ENCODE assay signal across 8 cellular contexts in the genomic region with DNA sequence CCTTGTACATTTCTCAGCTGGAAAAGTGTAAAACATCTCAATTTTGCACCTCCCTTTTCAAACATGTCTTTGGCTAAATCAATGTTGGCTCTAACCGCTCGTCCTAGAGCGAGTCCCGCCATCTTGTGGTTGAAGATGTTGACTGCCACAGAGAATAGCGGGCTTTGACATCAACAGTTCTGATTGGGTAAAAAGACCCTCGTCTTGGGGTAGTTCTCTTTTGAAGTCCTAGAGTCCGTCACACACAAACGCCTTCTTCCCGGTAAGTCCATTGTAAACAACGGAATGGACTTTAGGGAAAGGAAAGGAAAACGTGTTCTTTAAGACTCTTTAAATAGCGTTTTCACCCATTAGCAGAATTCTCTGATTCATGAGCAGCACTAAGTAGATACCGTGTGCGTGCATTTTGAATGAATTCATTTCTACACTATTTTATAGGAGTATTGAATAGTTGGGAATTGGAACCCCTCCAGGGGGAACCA. TPM values are rescaled to one million over a fixed set of nuclear protein-coding genes. Genes with fewer than 3 reads are reported as not detected.
DNase-seq lines count a peak whose midpoint lies in the region; ATAC-seq, FAIRE-seq and TF ChIP-seq lines count a peak whose summit lies in the region.

No MANE protein-coding gene starts in this region.

- WGBS in A549 (ENCODE audit: missing lambda C conversion rate) = under 1% methylated on average over 14 of the region's 14 CpGs
- 0 to 4% methylated on average over 3 to 14 of the region's 14 CpGs for WGBS in endodermal cell (ENCODE audit: insufficient coverage in 1 of 2, insufficient read length in 1 of 2), 2 experiments

- DNase-seq in A549 (ENCODE audit: low read depth in 1 of 2, low spot score in 1 of 2) (peak; percentile 65 to 89), NCI-H2081 treated with DMSO at 0.1 percent for 48 hours (lab: John Stamatoyannopoulos, UW) (peak; percentile 12), endodermal cell (peak; percentile 89), memory B cell (ENCODE audit: low spot score in 2 of 2) (peak; percentile 19 to 29)
- DNase-seq in activated CD4-positive, alpha-beta T cell treated with anti-CD3 and anti-CD28 coated beads for 48 hours = peak; percentile 57
- peak; percentile 48 to 58 for DNase-seq in stimulated activated naive CD8-positive, alpha-beta T cell treated with anti-CD3 and anti-CD28 coated beads, Interleukin-15, amount 100 ng/mL, for 72 hours

- ATAC-seq in A549 (peak; percentile 90 to 92), GM18499 (IDR thresholded peaks at IDR 0.05; ENCODE audit: insufficient read depth, unreplicated experiment) (peak; percentile 34), HG02943 (IDR thresholded peaks at IDR 0.05; ENCODE audit: low read depth, unreplicated experiment) (peak; percentile 58), memory B cell (ENCODE audit: low read depth) (peak; percentile 64)
- ATAC-seq in stimulated activated naive CD8-positive, alpha-beta T cell treated with anti-CD3 and anti-CD28 coated beads, Interleukin-15, amount 100 ng/mL, for 72 hours = peak; percentile 70

- H3K4me1 Mint-ChIP-seq in endodermal cell = peaks cover 12% of the 10 kb centered on the region
- peaks cover 14% of the 10 kb centered on the region for H3K4me1 Mint-ChIP-seq in memory B cell
- peaks cover 23% of the 10 kb centered on the region for H3K4me1 Mint-ChIP-seq in stimulated activated naive CD8-positive, alpha-beta T cell treated with anti-CD3 and anti-CD28 coated beads, Interleukin-15, amount 100 ng/mL, for 72 hours

- H3K4me3 Mint-ChIP-seq in endodermal cell (peak overlapping the region; percentile 97), memory B cell (peak overlapping the region; percentile 96)
- peak overlapping the region; percentile 99 to 100 for H3K4me3 Mint-ChIP-seq in stimulated activated naive CD8-positive, alpha-beta T cell treated with anti-CD3 and anti-CD28 coated beads, Interleukin-15, amount 100 ng/mL, for 72 hours

- CTCF ChIA-PET in A549 (lab: Yijun Ruan, JAX) = interaction anchor here (0.7 to 3.1 kb wide), 11 partner anchors 9 to 1080 kb away, joined by 3 to 14 read pairs (median 5); partner anchors contain the start of gene HTR7

- H3K36me3 ChIP-seq in endodermal cell (ENCODE audit: control insufficient read depth, insufficient read depth, low read length) = peaks cover 11% of the 10 kb centered on the region

- TF ChIP-seq RAD21 in A549 (conservative IDR thresholded peaks at IDR 0.05 in 1 of 2, IDR thresholded peaks at IDR 0.05 in 1 of 2) = peak; percentile 40 to 47; a peak in 4 of 5 replicates

- POLR2A ChIA-PET in A549 (lab: Yijun Ruan, JAX) = interaction anchor here (0.6 kb wide), 1 partner anchor 874 kb away, joined by 3 read pairs; no protein-coding TSS in a partner anchor

- no peak for TF ChIP-seq POLR2A in A549 (IDR thresholded peaks at IDR 0.05; ENCODE audit: low read length)

- peak; percentile 56 for FAIRE-seq in A549 (lab: Jason Lieb, UNC)

- peak overlapping the region; percentile 75 to 90 for H3K27ac ChIP-seq in A549
- H3K27ac ChIP-seq in endodermal cell (ENCODE audit: low read depth, low read length) = no peak overlapping the region

- H3K27me3 Mint-ChIP-seq in endodermal cell (ENCODE audit: insufficient read depth) (peaks cover 45% of the 10 kb centered on the region), memory B cell (peaks cover 13% of the 10 kb centered on the region)
- peaks cover 33% of the 10 kb centered on the region for H3K27me3 Mint-ChIP-seq in stimulated activated naive CD8-positive, alpha-beta T cell treated with anti-CD3 and anti-CD28 coated beads, Interleukin-15, amount 100 ng/mL, for 72 hours

- peak overlapping the region; percentile 87 for H3K9ac ChIP-seq in endodermal cell (ENCODE audit: extremely low read depth, low read length, poor library complexity, severe bottlenecking)

- no peak for TF ChIP-seq EP300 in A549 (IDR thresholded peaks at IDR 0.05)

- H3K9me3 Mint-ChIP-seq in endodermal cell = peaks cover 11% of the 10 kb centered on the region
- H3K9me3 Mint-ChIP-seq in memory B cell = peaks cover 6% of the 10 kb centered on the region
- peaks cover 7 to 9% of the 10 kb centered on the region in 2 donors for H3K9me3 Mint-ChIP-seq in stimulated activated naive CD8-positive, alpha-beta T cell treated with anti-CD3 and anti-CD28 coated beads, Interleukin-15, amount 100 ng/mL, for 72 hours

- peaks cover 4% of the 10 kb centered on the region for H3K36me3 Mint-ChIP-seq in endodermal cell (ENCODE audit: low read depth)
- H3K36me3 Mint-ChIP-seq in memory B cell = peaks cover 9% of the 10 kb centered on the region

- TF ChIP-seq CTCF in A549 (IDR thresholded peaks at IDR 0.05) = peak; percentile 61
- TF ChIP-seq CTCF in endodermal cell (conservative IDR thresholded peaks at IDR 0.05) = peak; percentile 80

- H3K4me2 ChIP-seq in A549 = peak overlapping the region; percentile 82

- H3K4me3 ChIP-seq in A549 = peak overlapping the region; percentile 74
- peak overlapping the region; percentile 87 for H3K4me3 ChIP-seq in endodermal cell (ENCODE audit: low read length)

- H3K27me3 ChIP-seq in endodermal cell (ENCODE audit: control insufficient read depth, insufficient read depth, low read length, poor library complexity, severe bottlenecking) = peaks cover 16% of the 10 kb centered on the region

- peaks cover 7% of the 10 kb centered on the region; the same call in 2 of the 3 replicates for H3K4me1 ChIP-seq in A549
- no peaks in the 10 kb centered on the region for H3K4me1 ChIP-seq in endodermal cell (ENCODE audit: control insufficient read depth, insufficient read depth, low read length)

- H3K9me3 ChIP-seq in A549 (peaks cover 19% of the 10 kb centered on the region), endodermal cell (ENCODE audit: control insufficient read depth, low read length) (peaks cover 15% of the 10 kb centered on the region)

- H3K27ac Mint-ChIP-seq in endodermal cell (peak overlapping the region; percentile 97), memory B cell (peak overlapping the region; percentile 89)
- peak overlapping the region in 1 of 2 donors; percentile 97 for H3K27ac Mint-ChIP-seq in stimulated activated naive CD8-positive, alpha-beta T cell treated with anti-CD3 and anti-CD28 coated beads, Interleukin-15, amount 100 ng/mL, for 72 hours

TF ChIP-seq in A549, 52 proteins besides CTCF, POLR2A, EP300 and RAD21:
- TF ChIP-seq, protein P1, sequence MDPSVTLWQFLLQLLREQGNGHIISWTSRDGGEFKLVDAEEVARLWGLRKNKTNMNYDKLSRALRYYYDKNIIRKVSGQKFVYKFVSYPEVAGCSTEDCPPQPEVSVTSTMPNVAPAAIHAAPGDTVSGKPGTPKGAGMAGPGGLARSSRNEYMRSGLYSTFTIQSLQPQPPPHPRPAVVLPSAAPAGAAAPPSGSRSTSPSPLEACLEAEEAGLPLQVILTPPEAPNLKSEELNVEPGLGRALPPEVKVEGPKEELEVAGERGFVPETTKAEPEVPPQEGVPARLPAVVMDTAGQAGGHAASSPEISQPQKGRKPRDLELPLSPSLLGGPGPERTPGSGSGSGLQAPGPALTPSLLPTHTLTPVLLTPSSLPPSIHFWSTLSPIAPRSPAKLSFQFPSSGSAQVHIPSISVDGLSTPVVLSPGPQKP (IDR thresholded peaks at IDR 0.05; ENCODE audit: low read depth, low read length) = no peak
- TF ChIP-seq EHF (CRISPR knock-in tag; IDR thresholded peaks at IDR 0.05) (no peak), NFE2L2 (conservative IDR thresholded peaks at IDR 0.05; ENCODE audit: low read length) (no peak), SMC3 (IDR thresholded peaks at IDR 0.05) (peak; percentile 57; the same call in 2 of the 3 replicates), ZC3H11A (IDR thresholded peaks at IDR 0.05) (no peak; the same call in 1 of the 2 replicates), PHF8 (IDR thresholded peaks at IDR 0.05; ENCODE audit: borderline replicate concordance, low read depth) (peak; percentile 53; the same call in 1 of the 2 replicates), POLR2AphosphoS2 (conservative IDR thresholded peaks at IDR 0.05; ENCODE audit: low read length) (no peak)

RNA-seq across cellular contexts. Expression of gene RPP30, which starts 0.5 kb away (rescaled TPM):
- polyA plus RNA-seq in A549 (2011; rRNA removed) = 61.4 and 70.9 TPM in 2 replicates
- polyA plus RNA-seq in A549 (2012; cell fraction: cytosol; rRNA removed) = 26.7 and 29.4 TPM in 2 replicates
- polyA plus RNA-seq in A549 (2012; cell fraction: nucleus; rRNA removed) = 13.1 and 22.5 TPM in 2 replicates
- polyA plus RNA-seq in A549 (2017; fragmentation: RNase III; extraction: RNeasy Plus Mini Kit Qiagen cat#74134 plus additional on column Dnase treatment) = 51.0 to 58.3 TPM (median 54.3 TPM) in 3 replicates
- 16.9 and 24.3 TPM in 2 replicates for polyA minus RNA-seq in A549 (2011; rRNA and poly(A)+ RNA removed)
- total RNA-seq in endodermal cell = 10 to 100 TPM; 58.3 to 62.4 TPM
- polyA plus RNA-seq in endodermal cell (2013, experiment 1 of 2) = 91.0 TPM
- polyA plus RNA-seq in endodermal cell (2013, experiment 2 of 2) = 75.3 TPM

RNA-seq across cellular contexts. Expression of gene HTR7, which starts 13.5 kb away (rescaled TPM):
- polyA plus RNA-seq in A549 (2011; rRNA removed) = 0.04 TPM in 2 replicates
- 0.03 and 0.04 TPM in 2 replicates for polyA plus RNA-seq in A549 (2012; cell fraction: cytosol; rRNA removed)
- 0.01 TPM in 1 of 2 replicates, not detected in the other for polyA plus RNA-seq in A549 (2012; cell fraction: nucleus; rRNA removed)
- 0.05 to 0.11 TPM (median 0.05 TPM) in 3 replicates for polyA plus RNA-seq in A549 (2017; fragmentation: RNase III; extraction: RNeasy Plus Mini Kit Qiagen cat#74134 plus additional on column Dnase treatment)
- not detected in 2 replicates for polyA minus RNA-seq in A549 (2011; rRNA and poly(A)+ RNA removed)
- 1 to 10 TPM in 1 of 2 donors, under 1 TPM in 1; 0.70 to 7.3 TPM for total RNA-seq in endodermal cell
- 1.2 TPM for polyA plus RNA-seq in endodermal cell (2013, experiment 1 of 2)
- polyA plus RNA-seq in endodermal cell (2013, experiment 2 of 2) = 0.87 TPM

RNA-seq across cellular contexts. Expression of gene ANKRD1, which starts 49.6 kb away (rescaled TPM):
- polyA plus RNA-seq in A549 (2011; rRNA removed) (8.5 and 17.1 TPM in 2 replicates), A549 (2017; fragmentation: RNase III; extraction: RNeasy Plus Mini Kit Qiagen cat#74134 plus additional on column Dnase treatment) (6.8 to 14.0 TPM (median 10.7 TPM) in 3 replicates)
- 12.8 and 14.5 TPM in 2 replicates for polyA plus RNA-seq in A549 (2012; cell fraction: cytosol; rRNA removed)
- 9.8 and 11.7 TPM in 2 replicates for polyA plus RNA-seq in A549 (2012; cell fraction: nucleus; rRNA removed)
- 5.8 and 7.4 TPM in 2 replicates for polyA minus RNA-seq in A549 (2011; rRNA and poly(A)+ RNA removed)
- 10 to 100 TPM; 19.6 to 42.6 TPM for total RNA-seq in endodermal cell
- 40.5 TPM for polyA plus RNA-seq in endodermal cell (2013, experiment 1 of 2)
- polyA plus RNA-seq in endodermal cell (2013, experiment 2 of 2) = 73.8 TPM

Comparison
In these comparisons a context has a peak if more than half of its experiments do, and no peak if none do; other contexts are left out.
1. ATAC-seq: peak in every context shown above with its lines; median percentile 91 in A549; 70 in stimulated activated naive CD8-positive, alpha-beta T cell treated with anti-CD3 and anti-CD28 coated beads, Interleukin-15, amount 100 ng/mL, for 72 hours; 64 in memory B cell; 58 in HG02943; 34 in GM18499.
2. DNase-seq: peak in every context shown above with its lines; median percentile 89 in endodermal cell; 77 in A549; 57 in activated CD4-positive, alpha-beta T cell treated with anti-CD3 and anti-CD28 coated beads for 48 hours; 53 in stimulated activated naive CD8-positive, alpha-beta T cell treated with anti-CD3 and anti-CD28 coated beads, Interleukin-15, amount 100 ng/mL, for 72 hours; 24 in memory B cell; 12 in NCI-H2081 treated with DMSO at 0.1 percent for 48 hours.